8 cellular contexts compared by ENCODE assay signal in the genomic region with DNA sequence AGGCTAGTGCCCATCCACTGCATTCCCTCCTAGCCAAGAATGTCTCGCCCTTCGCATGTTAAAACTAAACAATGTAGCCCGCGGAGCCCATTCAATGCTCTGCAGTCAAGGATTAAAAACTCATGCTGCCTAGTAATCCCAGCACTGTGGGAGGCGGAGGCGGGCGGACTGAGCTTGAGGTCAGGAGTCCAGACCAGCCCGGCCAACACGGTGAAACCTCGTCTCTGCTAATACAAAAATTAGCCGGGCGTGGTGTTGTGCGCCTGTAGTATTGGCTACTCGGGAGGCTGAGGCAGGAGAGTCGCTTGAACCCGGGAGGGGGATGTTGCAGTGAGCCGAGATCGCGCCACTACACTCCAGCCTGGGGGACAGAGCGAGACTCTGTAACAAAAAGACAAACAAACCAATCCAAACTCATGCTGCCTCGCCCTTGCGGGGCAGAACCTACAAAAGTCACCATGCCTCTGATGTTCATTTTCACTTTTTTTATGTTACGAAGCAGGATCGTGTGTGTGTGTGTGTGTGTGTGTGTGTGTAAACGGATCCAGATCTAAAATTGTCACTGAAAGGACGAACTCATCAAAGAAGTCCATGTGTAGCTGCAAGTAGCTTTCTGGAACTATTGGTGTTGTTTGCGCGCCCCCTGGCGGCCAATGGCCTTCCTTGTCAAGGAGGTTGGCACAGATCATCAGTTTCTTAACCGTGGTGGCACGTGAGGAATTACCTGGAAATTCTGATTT. TPM values are rescaled to one million over a fixed set of nuclear protein-coding genes. Genes with fewer than 3 reads are reported as not detected.
DNase-seq lines count a peak whose midpoint lies in the region; ATAC-seq lines count a peak whose summit lies in the region.

No MANE protein-coding gene starts in this region.

- no peaks in the 10 kb centered on the region for H3K9me3 ChIP-seq in mucosa of rectum (ENCODE audit: control insufficient read depth in 2 of 2, low read length in 2 of 2)

- H3K27ac ChIP-seq in mucosa of rectum (ENCODE audit: low read depth in 2 of 2, low read length in 2 of 2), result no peak overlapping the region

- no peak overlapping the region for H3K4me3 ChIP-seq in Jurkat, Clone E6-1 (ENCODE audit: low read length)
- peak overlapping the region; percentile 48 to 60 for H3K4me3 ChIP-seq in mucosa of rectum (ENCODE audit: low read length in 2 of 2)

- no peaks in the 10 kb centered on the region for H3K27me3 ChIP-seq in mucosa of rectum (ENCODE audit: control insufficient read depth in 2 of 2, insufficient read depth in 2 of 2, low read length in 2 of 2)

- H3K4me1 ChIP-seq in mucosa of rectum (ENCODE audit: control insufficient read depth in 2 of 2, insufficient read depth in 2 of 2, low read length in 2 of 2), result peaks cover 0 to 6% of the 10 kb centered on the region in 2 donors

- DNase-seq in D341Med (ENCODE audit: low spot score), result peak; percentile 82
- DNase-seq in Jurkat, Clone E6-1 (ENCODE audit: low read depth, low spot score), result peak; percentile 86
- peak; percentile 90 for DNase-seq in OCI-M1 (lab: John Stamatoyannopoulos, UW)
- peak; percentile 80 for DNase-seq in activated T-cell treated with anti-CD3 and anti-CD28 coated beads for 48 hours (ENCODE audit: low read depth)
- peak; percentile 84 to 86 for DNase-seq in stimulated activated CD8-positive, alpha-beta memory T cell treated with anti-CD3 and anti-CD28 coated beads, Interleukin-2, amount 100 ng/mL, for 48 hours (ENCODE audit: low read depth in 2 of 2)

- H3K9ac ChIP-seq in mucosa of rectum (ENCODE audit: low read depth in 1 of 2, low read length in 2 of 2), result peak overlapping the region in 1 of 2 donors; percentile 42

- peak; percentile 79 for ATAC-seq in esophagus mucosa
- ATAC-seq in GM21619 (IDR thresholded peaks at IDR 0.05; ENCODE audit: unreplicated experiment), result no peak

- H3K36me3 ChIP-seq in mucosa of rectum (ENCODE audit: control insufficient read depth in 2 of 2, insufficient read depth in 2 of 2, low read length in 2 of 2), result no peaks in the 10 kb centered on the region

RNA-seq across cellular contexts. Expression of a gene that starts 54.8 kb away (rescaled TPM):
- polyA plus RNA-seq in Jurkat, Clone E6-1 (2012; ENCODE audit: insufficient read depth, insufficient read length), result not detected
- 0.52 TPM for total RNA-seq in esophagus mucosa

RNA-seq across cellular contexts. Expression of a gene that starts 54.9 kb away (rescaled TPM):
- polyA plus RNA-seq in Jurkat, Clone E6-1 (2012; ENCODE audit: insufficient read depth, insufficient read length), result 632 TPM
- 58.9 TPM for total RNA-seq in esophagus mucosa
